In genomic region chr17:48546924-48547838, GRCh38 we compare ENCODE assay signal across 8 cellular contexts. TPM values are rescaled to one million over a fixed set of nuclear protein-coding genes. Genes with fewer than 3 reads are reported as not detected.
DNase-seq lines count a peak whose midpoint lies in the region; ATAC-seq, FAIRE-seq and TF ChIP-seq lines count a peak whose summit lies in the region.
"Had no signal": no experiment of that assay in that cellular context is flagged by ENCODE, and none has a peak within 500 bp of the region (broad histone marks: within the 10 kb centered on the region; RNA-seq: fewer than 3 reads in every experiment).

No MANE protein-coding gene starts in this region.

- H3K36me3 ChIP-seq in small intestine (ENCODE audit: control insufficient read depth in 2 of 2, insufficient read depth in 2 of 2, low read length in 2 of 2), result no peaks in the 10 kb centered on the region

- H3K27ac Mint-ChIP-seq in T-helper 2 cell treated with Interferon-gamma antibody and Interleukin-4, amounts not matched to agents 5 μg/mL and 100 μg/mL, for 36 hours, result peak overlapping the region; percentile 88

- H3K27ac ChIP-seq in small intestine (ENCODE audit: low read depth in 1 of 2, low read length in 1 of 2), result peak overlapping the region; percentile 27 to 74

- FAIRE-seq in small intestine (lab: Jason Lieb, UNC), result no peak
- FAIRE-seq in GM12892 (lab: Jason Lieb, UNC), result no peak

- H3K9me3 Mint-ChIP-seq in T-helper 2 cell treated with Interferon-gamma antibody and Interleukin-4, amounts not matched to agents 5 μg/mL and 100 μg/mL, for 36 hours, result no peaks in the 10 kb centered on the region

- H3K36me3 Mint-ChIP-seq in T-helper 2 cell treated with Interferon-gamma antibody and Interleukin-4, amounts not matched to agents 5 μg/mL and 100 μg/mL, for 36 hours (ENCODE audit: low read depth), result peaks cover 23% of the 10 kb centered on the region

- H3K9me3 ChIP-seq in small intestine (ENCODE audit: control insufficient read depth, low read depth), result no peaks in the 10 kb centered on the region

- peaks cover 0 to 3% of the 10 kb centered on the region in 2 donors for H3K4me1 ChIP-seq in small intestine (ENCODE audit: control insufficient read depth in 2 of 2, insufficient read depth in 1 of 2, low read depth in 1 of 2, low read length in 1 of 2)

- DNase-seq in KBM-7, result peak; percentile 90
- peak; percentile 11 for DNase-seq in T-helper 2 cell treated with Interferon-gamma antibody and Interleukin-4, amounts not matched to agents 5 μg/mL and 100 μg/mL, for 36 hours (ENCODE audit: low spot score)
- peak; percentile 26 for DNase-seq in glomerular visceral epithelial cell (ENCODE audit: extremely low spot score)
- no peak for DNase-seq in small intestine
- DNase-seq in NCI-H526 (lab: John Stamatoyannopoulos, UW), result no peak
- DNase-seq in GM12892 (ENCODE audit: insufficient read length), result no peak

- peaks cover 4% of the 10 kb centered on the region for H3K27me3 Mint-ChIP-seq in T-helper 2 cell treated with Interferon-gamma antibody and Interleukin-4, amounts not matched to agents 5 μg/mL and 100 μg/mL, for 36 hours (ENCODE audit: low read depth)

- H3K4me3 ChIP-seq in small intestine (ENCODE audit: low read depth in 1 of 2, low read length in 2 of 2), result no peak overlapping the region

- peak overlapping the region; percentile 69 for H3K4me3 Mint-ChIP-seq in T-helper 2 cell treated with Interferon-gamma antibody and Interleukin-4, amounts not matched to agents 5 μg/mL and 100 μg/mL, for 36 hours

- in situ Hi-C loops in KBM-7 (cut with MboI; ENCODE audit: low pct_unique_long_range_greater_than_20kb, low sequenced_read_pairs), result no loop called here

- peaks cover 0 to 8% of the 10 kb centered on the region in 2 donors for H3K27me3 ChIP-seq in small intestine (ENCODE audit: control insufficient read depth in 2 of 2, insufficient read depth in 2 of 2, low read length in 2 of 2)

- ATAC-seq in GM19463 (IDR thresholded peaks at IDR 0.05; ENCODE audit: unreplicated experiment), result no peak
- ATAC-seq: HCT116 had no signal

- peaks cover 43% of the 10 kb centered on the region for H3K4me1 Mint-ChIP-seq in T-helper 2 cell treated with Interferon-gamma antibody and Interleukin-4, amounts not matched to agents 5 μg/mL and 100 μg/mL, for 36 hours (ENCODE audit: low read depth)

- 37 to 43% (median 40%) methylated on average over 10 of the region's 10 CpGs for WGBS in small intestine, 3 donors

- TF ChIP-seq POLR2A in GM12892 (IDR thresholded peaks at IDR 0.05; ENCODE audit: low read depth, low read length), result no peak

RNA-seq across cellular contexts. Expression of gene HOXB2, which starts 2.3 kb away (rescaled TPM):
- polyA plus RNA-seq in small intestine, result 1 to 10 TPM in 2 of 3 donors, under 1 TPM in 1; 0.89 to 9.5 (median 5.1) TPM
- 2.8 TPM for polyA plus RNA-seq in GM12892 (2012; ENCODE audit: missing spikeins)

RNA-seq across cellular contexts. Expression of gene HOXB1, which starts 16.4 kb away (rescaled TPM):
- not detected for polyA plus RNA-seq in small intestine
- polyA plus RNA-seq in GM12892 (2012; ENCODE audit: missing spikeins), result not detected

RNA-seq across cellular contexts. Expression of gene HOXB4, which starts 31.0 kb away (rescaled TPM):
- 1 to 10 TPM in 1 of 3 donors, under 1 TPM in 1, not detected in 1; 0.27 to 3.1 TPM for polyA plus RNA-seq in small intestine
- polyA plus RNA-seq in GM12892 (2012; ENCODE audit: missing spikeins), result 2.7 TPM

RNA-seq across cellular contexts. Expression of gene HOXB3, which starts 42.9 kb away (rescaled TPM):
- polyA plus RNA-seq in small intestine, result 1 to 10 TPM in 2 of 3 donors, not detected in 1; 1.4 to 5.7 TPM
- polyA plus RNA-seq in GM12892 (2012; ENCODE audit: missing spikeins), result 4.5 TPM

RNA-seq across cellular contexts. Expression of gene HOXB5, which starts 46.4 kb away (rescaled TPM):
- polyA plus RNA-seq in small intestine, result 1 to 10 TPM in 1 of 3 donors, not detected in 2; 5.8 TPM
- not detected for polyA plus RNA-seq in GM12892 (2012; ENCODE audit: missing spikeins)

Comparison
In these comparisons a context has a peak if more than half of its experiments do, and no peak if none do; other contexts are left out.
1. DNase-seq: peak in KBM-7 (single experiment), T-helper 2 cell treated with Interferon-gamma antibody and Interleukin-4, amounts not matched to agents 5 μg/mL and 100 μg/mL, for 36 hours (single experiment) and glomerular visceral epithelial cell (single experiment); none in small intestine (single experiment), NCI-H526 (0 of 2) and GM12892 (single experiment).